In genomic region chr1:8665824-8666223, GRCh38 we compare ENCODE assay signal across 1 cellular context.
TF ChIP-seq lines count a peak whose summit lies in the region.

No MANE protein-coding gene starts in this region.

TF ChIP-seq in endothelial cell of umbilical vein, 7 proteins besides CTCF, POLR2A, EP300 and RAD21:
- TF ChIP-seq FOS (IDR thresholded peaks at IDR 0.05; ENCODE audit: borderline replicate concordance, insufficient read depth, low read length): no peak
- no peak for TF ChIP-seq MAX (IDR thresholded peaks at IDR 0.05; ENCODE audit: insufficient read depth, insufficient read length)
- no peak for TF ChIP-seq MYC (IDR thresholded peaks at IDR 0.05; ENCODE audit: low read depth, low read length)
- no peak for TF ChIP-seq JUN (IDR thresholded peaks at IDR 0.05; ENCODE audit: borderline replicate concordance, insufficient read depth, insufficient read length, low read depth)
- TF ChIP-seq GATA2 (IDR thresholded peaks at IDR 0.05; ENCODE audit: insufficient read depth, insufficient read length, low read depth, low read length): no peak
- no peak for TF ChIP-seq POLR2AphosphoS5 (IDR thresholded peaks at IDR 0.05; ENCODE audit: insufficient read depth, low read depth, low read length)
- no peak for TF ChIP-seq EZH2 (IDR thresholded peaks at IDR 0.05; ENCODE audit: borderline replicate concordance, low read depth, low read length, severe bottlenecking)
